In genomic region chr20:32521780-32522524, GRCh38 we compare ENCODE assay signal across 8 cellular contexts.
DNase-seq lines count a peak whose midpoint lies in the region; ATAC-seq and TF ChIP-seq lines count a peak whose summit lies in the region.

No MANE protein-coding gene starts in this region.

- no peak overlapping the region for H3K56ac ChIP-seq in mesendoderm (ENCODE audit: low read length)

- intact Hi-C loops in HCT116 (cut with micrococcal nuclease): loop anchor here (1.0 to 10.0 kb wide), 2 partner anchors 131 to 253 kb away; no protein-coding TSS in a partner anchor

- H3K23ac ChIP-seq in mesendoderm (ENCODE audit: low read length): no peak overlapping the region

- H3K36me3 Mint-ChIP-seq in activated CD8-positive, alpha-beta T cell treated with anti-CD3 and anti-CD28 coated beads, Interleukin-2, amount 10 ng/mL, durations not matched to agents 7 days and 5 days (ENCODE audit: low read depth): peaks cover 24% of the 10 kb centered on the region

- no peaks in the 10 kb centered on the region for H3K9me3 Mint-ChIP-seq in activated CD8-positive, alpha-beta T cell treated with anti-CD3 and anti-CD28 coated beads, Interleukin-2, amount 10 ng/mL, durations not matched to agents 7 days and 5 days (ENCODE audit: insufficient read depth)

- no peak overlapping the region for H4K8ac ChIP-seq in mesendoderm (ENCODE audit: low read depth, low read length)

- RAD21 ChIA-PET in HCT116 (lab: Charles Lee; ENCODE audit: low non-redundant PET in 1 of 2, low total read pairs in 2 of 2, uncharacterized antibody in 2 of 2, unreplicated experiment in 2 of 2): interaction anchor here (0.5 to 4.4 kb wide), 6 partner anchors 13 to 1045 kb away, joined by 3 to 29 read pairs (median 6); no protein-coding TSS in a partner anchor

- peak overlapping the region; percentile 80 for H3K27ac Mint-ChIP-seq in activated CD8-positive, alpha-beta T cell treated with anti-CD3 and anti-CD28 coated beads, Interleukin-2, amount 10 ng/mL, durations not matched to agents 7 days and 5 days

- no peak overlapping the region for H3K4ac ChIP-seq in mesendoderm (ENCODE audit: low read depth, low read length)

- H3K9ac ChIP-seq in HCT116 (ENCODE audit: low read length) (no peak overlapping the region), mesendoderm (ENCODE audit: low read length) (no peak overlapping the region)

- H3K27ac ChIP-seq in HCT116 (ENCODE audit: low read depth, low read length) (no peak overlapping the region), mesendoderm (ENCODE audit: low read depth, low read length) (no peak overlapping the region), substantia nigra (ENCODE audit: low read depth, low read length, poor library complexity, severe bottlenecking) (no peak overlapping the region)
- H3K27ac ChIP-seq in effector memory CD4-positive, alpha-beta T cell (ENCODE audit: insufficient read depth, low read length, poor library complexity, severe bottlenecking): peak overlapping the region; percentile 49

- H3K4me3 Mint-ChIP-seq in activated CD8-positive, alpha-beta T cell treated with anti-CD3 and anti-CD28 coated beads, Interleukin-2, amount 10 ng/mL, durations not matched to agents 7 days and 5 days: no peak overlapping the region

- no peaks in the 10 kb centered on the region for H3K79me1 ChIP-seq in mesendoderm (ENCODE audit: low read length)

- ATAC-seq in HCT116 (peak; percentile 97), GM19463 (IDR thresholded peaks at IDR 0.05; ENCODE audit: unreplicated experiment) (no peak)
- peak; percentile 79 for ATAC-seq in activated CD8-positive, alpha-beta T cell treated with anti-CD3 and anti-CD28 coated beads, Interleukin-2, amount 10 ng/mL, durations not matched to agents 7 days and 5 days

- peak; percentile 86 to 93 (median 88) for TF ChIP-seq CTCF in HCT116 (IDR thresholded peaks at IDR 0.05 in 2 of 3, conservative IDR thresholded peaks at IDR 0.05 in 1 of 3; ENCODE audit: borderline replicate concordance in 1 of 3, insufficient read depth in 1 of 3, low read depth in 2 of 3, low read length in 2 of 3)

- TF ChIP-seq POLR2A in HCT116 (IDR thresholded peaks at IDR 0.05; ENCODE audit: borderline replicate concordance, extremely low read depth, insufficient read depth, insufficient read length): no peak

- no TSS peak for BruUV-seq in HCT116 (replicated peaks; lab: Mats Ljungman, UMichigan)

- H2BK15ac ChIP-seq in mesendoderm (replicated peaks; ENCODE audit: low read depth): no peak overlapping the region

- H3K36me3 ChIP-seq in HCT116 (ENCODE audit: control insufficient read depth in 1 of 2, insufficient read depth in 2 of 2, low read length in 2 of 2) (no peaks in the 10 kb centered on the region), mesendoderm (ENCODE audit: control insufficient read depth, insufficient read depth, low read length) (no peaks in the 10 kb centered on the region)
- peaks cover 40% of the 10 kb centered on the region for H3K36me3 ChIP-seq in effector memory CD4-positive, alpha-beta T cell (ENCODE audit: control insufficient read depth, insufficient read depth, low read length)

- no CpG with 5 or more reads among the region's 15 CpGs for whole genome bisulfite sequencing in mesendoderm (ENCODE audit: extremely low coverage, insufficient coverage, low lambda C conversion rate)

- H2BK5ac ChIP-seq in mesendoderm (ENCODE audit: low read length): no peak overlapping the region

- 0 out of 4 replicates have a peak, but pooled peaks cover 0 to 3% of the 10 kb centered on the region in 2 experiments for H3K4me1 ChIP-seq in HCT116 (ENCODE audit: control insufficient read depth in 1 of 2, insufficient read depth in 2 of 2, low read length in 2 of 2)
- H3K4me1 ChIP-seq in effector memory CD4-positive, alpha-beta T cell (ENCODE audit: control insufficient read depth, insufficient read depth, low read length, poor library complexity, severe bottlenecking): peaks cover 52% of the 10 kb centered on the region
- peaks cover 3% of the 10 kb centered on the region for H3K4me1 ChIP-seq in mesendoderm (ENCODE audit: control insufficient read depth, low read depth, low read length)

- no peak overlapping the region for H2AK5ac ChIP-seq in mesendoderm (ENCODE audit: low read length)

- no peak overlapping the region for H4K5ac ChIP-seq in mesendoderm (ENCODE audit: low read length)

- H3K9me3 ChIP-seq in HCT116 (ENCODE audit: control insufficient read depth in 1 of 2, insufficient read depth in 1 of 2, low read depth in 1 of 2, low read length in 2 of 2): no peaks in the 10 kb centered on the region
- no peaks in the 10 kb centered on the region for H3K9me3 ChIP-seq in effector memory CD4-positive, alpha-beta T cell (ENCODE audit: control insufficient read depth, low read length)

- DNase-seq in CD1c-positive myeloid dendritic cell (ENCODE audit: extremely low spot score) (peak; percentile 69), HCT116 (ENCODE audit: low read depth, low spot score) (peak; percentile 15), NCI-H526 (lab: John Stamatoyannopoulos, UW) (peak; percentile 52 to 91), mesendoderm (peak; percentile 78), substantia nigra (lab: John Stamatoyannopoulos, UW) (peak in 44 of 49 donors; percentile 20 to 81 (median 62))
- DNase-seq in activated CD8-positive, alpha-beta T cell treated with anti-CD3 and anti-CD28 coated beads, Interleukin-2, amount 10 ng/mL, durations not matched to agents 7 days and 5 days: peak; percentile 71
- DNase-seq in effector memory CD4-positive, alpha-beta T cell: peak; percentile 45 to 65 (median 51)

- CTCF ChIA-PET in HCT116 (lab: Charles Lee): interaction anchor here (0.9 to 7.6 kb wide), 6 partner anchors 105 to 699 kb away, joined by 3 to 117 read pairs (median 5); no protein-coding TSS in a partner anchor
- CTCF ChIA-PET in activated CD8-positive, alpha-beta T cell treated with anti-CD3 and anti-CD28 coated beads, Interleukin-2, amount 10 ng/mL, durations not matched to agents 7 days and 5 days (lab: Charles Lee): interaction anchor here (0.8 to 12.2 kb wide), 30 partner anchors 8 to 256 kb away, joined by 3 to 285 read pairs (median 4); partner anchors contain the start of genes C20orf203, COMMD7 and NOL4L

- H3K4me1 Mint-ChIP-seq in activated CD8-positive, alpha-beta T cell treated with anti-CD3 and anti-CD28 coated beads, Interleukin-2, amount 10 ng/mL, durations not matched to agents 7 days and 5 days (ENCODE audit: low read depth): peaks cover 56% of the 10 kb centered on the region

- H3K9me2 ChIP-seq in HCT116 (ENCODE audit: insufficient read depth): no peaks in the 10 kb centered on the region

- POLR2A ChIA-PET in HCT116 (lab: Charles Lee): no interaction called here
- POLR2A ChIA-PET in activated CD8-positive, alpha-beta T cell treated with anti-CD3 and anti-CD28 coated beads, Interleukin-2, amount 10 ng/mL, durations not matched to agents 7 days and 5 days (lab: Charles Lee): interaction anchor here (2.8 to 8.3 kb wide), 2 partner anchors 15 to 130 kb away, joined by 10 to 145 read pairs; no protein-coding TSS in a partner anchor

- H3K79me2 ChIP-seq in HCT116 (ENCODE audit: insufficient read depth, low read length): no peaks in the 10 kb centered on the region
- no peaks in the 10 kb centered on the region for H3K79me2 ChIP-seq in mesendoderm (ENCODE audit: control insufficient read depth, insufficient read depth, low read length)

- H2BK120ac ChIP-seq in mesendoderm (ENCODE audit: low read depth, low read length): no peak overlapping the region

- TF ChIP-seq RAD21 in HCT116 (IDR thresholded peaks at IDR 0.05; ENCODE audit: low read depth): peak; percentile 99

- H3K18ac ChIP-seq in mesendoderm (ENCODE audit: low read length): no peak overlapping the region

- no peaks in the 10 kb centered on the region for H3K27me3 Mint-ChIP-seq in activated CD8-positive, alpha-beta T cell treated with anti-CD3 and anti-CD28 coated beads, Interleukin-2, amount 10 ng/mL, durations not matched to agents 7 days and 5 days (ENCODE audit: low read depth)

- H4K20me1 ChIP-seq in HCT116 (ENCODE audit: insufficient read depth): no peaks in the 10 kb centered on the region

- H3K4me2 ChIP-seq in HCT116 (ENCODE audit: low read length) (no peak overlapping the region), mesendoderm (ENCODE audit: low read length) (no peak overlapping the region)

- H3K27me3 ChIP-seq in HCT116 (ENCODE audit: insufficient read depth, low read length): no peaks in the 10 kb centered on the region
- no peaks in the 10 kb centered on the region for H3K27me3 ChIP-seq in effector memory CD4-positive, alpha-beta T cell (replicated peaks; ENCODE audit: control insufficient read depth, insufficient read depth, low read length, poor library complexity, severe bottlenecking)
- no peaks in the 10 kb centered on the region for H3K27me3 ChIP-seq in mesendoderm (ENCODE audit: insufficient read depth, low read length, poor library complexity)

- H2AFZ ChIP-seq in HCT116 (ENCODE audit: low read depth, low read length, poor library complexity, severe bottlenecking): no peak overlapping the region

- no peak overlapping the region for H3K4me3 ChIP-seq in HCT116 (replicated peaks in 1 of 2; ENCODE audit: low read depth in 1 of 2, low read length in 2 of 2)
- H3K4me3 ChIP-seq in effector memory CD4-positive, alpha-beta T cell (ENCODE audit: insufficient read depth, low read depth, low read length, poor library complexity, severe bottlenecking): no peak overlapping the region
- H3K4me3 ChIP-seq in mesendoderm (ENCODE audit: low read length): no peak overlapping the region

TF ChIP-seq in HCT116, 20 proteins besides CTCF, POLR2A, EP300 and RAD21:
- TF ChIP-seq JUND (IDR thresholded peaks at IDR 0.05) (no peak), SIN3A (IDR thresholded peaks at IDR 0.05; ENCODE audit: low read depth) (no peak)

Comparison
In these comparisons a context has a peak if more than half of its experiments do, and no peak if none do; other contexts are left out.
1. DNase-seq: peak in every context shown above with its lines; median percentile 78 in mesendoderm; 72 in NCI-H526; 71 in activated CD8-positive, alpha-beta T cell treated with anti-CD3 and anti-CD28 coated beads, Interleukin-2, amount 10 ng/mL, durations not matched to agents 7 days and 5 days; 69 in CD1c-positive myeloid dendritic cell; 62 in substantia nigra; 51 in effector memory CD4-positive, alpha-beta T cell; 15 in HCT116.